Comparison of ENCODE assay signal across 20 cellular contexts in the genomic region with DNA sequence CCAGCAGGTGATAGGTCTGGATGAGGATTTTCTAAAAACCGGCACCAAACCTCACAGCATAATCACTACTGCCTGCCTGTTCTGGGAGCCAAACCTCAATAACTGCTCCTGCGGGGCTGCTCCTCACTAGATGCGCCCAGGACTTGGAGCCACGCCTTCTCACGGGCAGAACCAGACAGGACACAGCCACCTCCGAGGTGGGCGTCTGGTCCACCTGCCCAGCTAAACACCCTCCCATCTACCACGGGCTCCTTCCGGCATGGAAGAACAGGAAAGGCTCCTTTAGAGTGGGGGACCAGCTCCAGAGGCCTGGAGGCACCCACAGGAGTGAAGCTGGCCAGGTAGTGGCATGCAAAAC.
DNase-seq lines count a peak whose midpoint lies in the region; ATAC-seq and TF ChIP-seq lines count a peak whose summit lies in the region.
"Had no signal": no experiment of that assay in that cellular context is flagged by ENCODE, and none has a peak within 500 bp of the region (broad histone marks: within the 10 kb centered on the region; RNA-seq: fewer than 3 reads in every experiment).

No MANE protein-coding gene starts in this region.

- H3K9me3 Mint-ChIP-seq in chondrocyte (ENCODE audit: low read depth) (no peaks in the 10 kb centered on the region), mesothelial cell of epicardium (no peaks in the 10 kb centered on the region), WTC11 (no peaks in the 10 kb centered on the region)
- H3K9me3 Mint-ChIP-seq: HFFc6 had no signal

- no peak overlapping the region for H3K4me3 ChIP-seq in PC-9
- H3K4me3 ChIP-seq: SK-N-MC had no signal

- H3K27me3 Mint-ChIP-seq in chondrocyte (ENCODE audit: low read depth) = no peaks in the 10 kb centered on the region
- no peaks in the 10 kb centered on the region for H3K27me3 Mint-ChIP-seq in mesothelial cell of epicardium (ENCODE audit: low read depth)
- H3K27me3 Mint-ChIP-seq in WTC11 (ENCODE audit: low read depth) = no peaks in the 10 kb centered on the region

- ATAC-seq in left cardiac atrium (no peak), left ventricle myocardium superior (no peak), HG03045 (IDR thresholded peaks at IDR 0.05; ENCODE audit: unreplicated experiment) (no peak), WTC11 (no peak)

- H3K4me3 Mint-ChIP-seq in chondrocyte (ENCODE audit: unreplicated experiment) (no peak overlapping the region), mesothelial cell of epicardium (no peak overlapping the region), WTC11 (no peak overlapping the region)
- H3K4me3 Mint-ChIP-seq: HFFc6 had no signal

- POLR2A ChIA-PET in PC-9 (lab: Charles Lee; ENCODE audit: unreplicated experiment) (no interaction called here), WTC11 (lab: Charles Lee) (no interaction called here)

- H4K20me1 ChIP-seq in PC-9 (ENCODE audit: insufficient read depth) = no peaks in the 10 kb centered on the region

- H3K4me1 Mint-ChIP-seq in chondrocyte (ENCODE audit: low read depth) = no peaks in the 10 kb centered on the region
- H3K4me1 Mint-ChIP-seq in mesothelial cell of epicardium = peaks cover 49% of the 10 kb centered on the region
- no peaks in the 10 kb centered on the region for H3K4me1 Mint-ChIP-seq in WTC11

- no peaks in the 10 kb centered on the region for H3K9me2 ChIP-seq in PC-9 (ENCODE audit: insufficient read depth)

- H3K36me3 Mint-ChIP-seq in chondrocyte (ENCODE audit: low read depth) (peaks cover 1% of the 10 kb centered on the region), mesothelial cell of epicardium (peaks cover 8% of the 10 kb centered on the region), WTC11 (no peaks in the 10 kb centered on the region)

- no peak overlapping the region for H3K4me2 ChIP-seq in PC-9
- H3K4me2 ChIP-seq: KMS-11 had no signal

- CTCF ChIA-PET in PC-9 (lab: Charles Lee) (interaction anchor here (0.6 kb wide), 1 partner anchor 33 kb away, joined by 5 read pairs; no protein-coding TSS in a partner anchor), WTC11 (lab: Charles Lee) (interaction anchor here (1.0 to 2.7 kb wide), 6 partner anchors 16 to 330 kb away, joined by 3 to 13 read pairs (median 6); no protein-coding TSS in a partner anchor)

- no TSS peak for BruUV-seq in PC-9 (replicated peaks; lab: Mats Ljungman, UMichigan)

- H3K9me3 ChIP-seq in PC-9 (ENCODE audit: insufficient read depth, low read depth) = no peaks in the 10 kb centered on the region

- TF ChIP-seq CTCF in chondrocyte (IDR thresholded peaks at IDR 0.05) (no peak), mesothelial cell of epicardium (IDR thresholded peaks at IDR 0.05; ENCODE audit: unreplicated experiment) (no peak), PC-9 (conservative IDR thresholded peaks at IDR 0.05) (no peak), WTC11 (IDR thresholded peaks at IDR 0.05) (no peak)

- no peaks in the 10 kb centered on the region for H3K27me3 ChIP-seq in PC-9 (ENCODE audit: insufficient read depth, low read depth)

- no peaks in the 10 kb centered on the region for H3K79me2 ChIP-seq in PC-9 (ENCODE audit: low read depth)

- peak; percentile 8 for DNase-seq in left cardiac atrium
- DNase-seq in left ventricle myocardium superior = no peak
- peak; percentile 66 for DNase-seq in chondrocyte (ENCODE audit: low spot score)
- DNase-seq in mesothelial cell of epicardium (ENCODE audit: low spot score in 2 of 2, unreplicated experiment in 2 of 2) = no peak
- DNase-seq in PC-9 = no peak
- DNase-seq in WTC11 (ENCODE audit: low spot score) = no peak
- DNase-seq: H7, HFFc6, IMR-90, NCI-H1105 treated with DMSO at 0.1 percent for 48 hours, NCI-H2029 treated with DMSO at 0.1 percent for 48 hours, NCI-H2171, NCI-H345, NCI-H524, NCI-H82, SHP77 treated with DMSO at 0.1 percent for 48 hours had no signal

- H3K36me3 ChIP-seq in PC-9 (ENCODE audit: low read depth) = no peaks in the 10 kb centered on the region

- no peaks in the 10 kb centered on the region for H3K4me1 ChIP-seq in PC-9 (replicated peaks; ENCODE audit: insufficient read depth)

- H2AFZ ChIP-seq in PC-9 = no peak overlapping the region

- H3K27ac ChIP-seq in PC-9 = no peak overlapping the region
- H3K27ac ChIP-seq: C4-2B, KMS-11, SK-N-MC had no signal

- H3K27ac Mint-ChIP-seq in chondrocyte (ENCODE audit: unreplicated experiment) (no peak overlapping the region), mesothelial cell of epicardium (peak overlapping the region; percentile 81), WTC11 (no peak overlapping the region)
- H3K27ac Mint-ChIP-seq: HFFc6 had no signal

- H3F3A ChIP-seq in PC-9 (ENCODE audit: insufficient read depth, low read depth) = no peaks in the 10 kb centered on the region

- intact Hi-C loops in left cardiac atrium (cut with DNase I) (no loop called here), left ventricle myocardium superior (cut with micrococcal nuclease) (no loop called here), PC-9 (cut with micrococcal nuclease; ENCODE audit: unreplicated experiment) (no loop called here)

TF ChIP-seq in WTC11, 78 proteins besides CTCF, POLR2A, EP300 and RAD21:
- TF ChIP-seq ZNF281 (CRISPR knock-in tag; IDR thresholded peaks at IDR 0.05) (no peak), TEAD4 (CRISPR knock-in tag; IDR thresholded peaks at IDR 0.05) (no peak), ATF6 (CRISPR knock-in tag; IDR thresholded peaks at IDR 0.05) (no peak), RELA (CRISPR knock-in tag; IDR thresholded peaks at IDR 0.05; ENCODE audit: borderline replicate concordance) (no peak)
- TF ChIP-seq, protein P1, sequence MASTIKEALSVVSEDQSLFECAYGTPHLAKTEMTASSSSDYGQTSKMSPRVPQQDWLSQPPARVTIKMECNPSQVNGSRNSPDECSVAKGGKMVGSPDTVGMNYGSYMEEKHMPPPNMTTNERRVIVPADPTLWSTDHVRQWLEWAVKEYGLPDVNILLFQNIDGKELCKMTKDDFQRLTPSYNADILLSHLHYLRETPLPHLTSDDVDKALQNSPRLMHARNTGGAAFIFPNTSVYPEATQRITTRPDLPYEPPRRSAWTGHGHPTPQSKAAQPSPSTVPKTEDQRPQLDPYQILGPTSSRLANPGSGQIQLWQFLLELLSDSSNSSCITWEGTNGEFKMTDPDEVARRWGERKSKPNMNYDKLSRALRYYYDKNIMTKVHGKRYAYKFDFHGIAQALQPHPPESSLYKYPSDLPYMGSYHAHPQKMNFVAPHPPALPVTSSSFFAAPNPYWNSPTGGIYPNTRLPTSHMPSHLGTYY (CRISPR knock-in tag; IDR thresholded peaks at IDR 0.05) = no peak
TF ChIP-seq in WTC11: peak in this region for 0.

Comparison
In these comparisons a context has a peak if more than half of its experiments do, and no peak if none do; other contexts are left out.
1. DNase-seq: peak in left cardiac atrium (single experiment) and chondrocyte (single experiment); none in left ventricle myocardium superior (single experiment), mesothelial cell of epicardium (0 of 2), PC-9 (0 of 2) and WTC11 (single experiment).